In the genomic region with DNA sequence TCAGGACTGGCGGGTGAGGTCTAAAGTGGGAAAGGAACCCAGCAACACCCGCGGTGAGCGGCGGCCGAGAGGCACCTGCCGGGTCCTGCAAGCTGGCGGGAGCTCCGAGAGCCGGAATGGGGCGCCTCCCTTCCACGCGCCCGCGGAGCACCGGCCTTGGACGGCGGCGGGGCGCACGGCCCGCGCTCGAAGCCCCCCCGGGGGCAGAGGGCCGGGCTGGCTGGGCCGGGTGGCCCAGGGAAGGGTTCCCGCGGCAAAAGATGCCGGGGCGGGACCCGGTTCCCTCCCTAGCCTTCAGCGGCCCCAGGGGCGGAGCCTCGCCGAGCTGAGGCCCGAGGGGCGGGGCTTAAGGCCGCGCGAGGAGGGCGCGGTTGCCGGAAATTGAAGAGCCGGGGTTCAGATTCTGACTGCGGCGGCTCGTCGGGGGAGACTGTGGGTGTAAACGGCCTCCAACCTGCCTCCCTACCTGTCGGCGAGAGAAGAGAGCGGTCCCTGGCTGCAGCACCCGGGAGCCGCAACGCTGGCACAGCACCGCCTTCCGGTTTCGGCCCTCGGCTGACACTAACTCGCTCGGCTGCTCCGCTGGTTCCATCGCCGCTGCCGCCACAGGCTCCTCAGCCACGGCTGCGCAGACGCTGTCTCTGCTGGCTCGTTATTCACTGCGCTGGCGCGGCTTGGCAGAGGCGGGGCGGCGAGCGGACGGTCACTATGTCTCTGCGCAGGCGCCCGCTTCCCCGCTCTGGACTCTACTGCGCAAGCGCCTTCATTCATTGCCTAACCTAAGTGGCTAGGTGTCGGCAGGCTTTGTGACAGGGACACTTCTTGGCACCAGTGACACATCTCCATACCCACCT, we compare ENCODE assay signal across 8 cellular contexts. TPM values are rescaled to one million over a fixed set of nuclear protein-coding genes. Genes with fewer than 3 reads are reported as not detected.
DNase-seq lines count a peak whose midpoint lies in the region; ATAC-seq lines count a peak whose summit lies in the region.

A gene (minus strand): TSS at position 643 of the 854 bp plus-strand sequence. CDS start 51 bp downstream, at position 592.

- H3K9ac ChIP-seq in mucosa of rectum (ENCODE audit: low read depth in 1 of 2, low read length in 2 of 2): peak within 1 kb of the TSS; percentile 91 to 94

- DNase-seq in DMS114 treated with DMSO at 0.1 percent for 48 hours (lab: John Stamatoyannopoulos, UW; ENCODE audit: unreplicated experiment) (peak; percentile 93), OCI-M2 (lab: John Stamatoyannopoulos, UW; ENCODE audit: unreplicated experiment) (peak; percentile 83), activated T-cell treated with anti-CD3 and anti-CD28 coated beads for 4 hours (peak; percentile 92), epithelial cell of prostate (ENCODE audit: low read depth, low spot score) (peak; percentile 78)
- peak; percentile 96 for DNase-seq in stimulated activated CD8-positive, alpha-beta memory T cell treated with anti-CD3 and anti-CD28 coated beads, Interleukin-4, amount 100 ng/mL, for 48 hours

- peaks cover 8 to 11% of the 10 kb centered on the region in 2 donors for H3K4me1 ChIP-seq in mucosa of rectum (ENCODE audit: control insufficient read depth in 2 of 2, insufficient read depth in 2 of 2, low read length in 2 of 2)

- H3K4me3 ChIP-seq in mucosa of rectum (ENCODE audit: low read length in 2 of 2): peak within 1 kb of the TSS; percentile 93 to 96

- peak within 1 kb of the TSS; percentile 92 to 98 (median 95) for H3K27ac Mint-ChIP-seq in IgD-negative memory B cell

- H3K9me3 ChIP-seq in mucosa of rectum (ENCODE audit: control insufficient read depth in 2 of 2, low read length in 2 of 2): no peaks in the 10 kb centered on the region

- no peaks in the 10 kb centered on the region for H3K27me3 Mint-ChIP-seq in IgD-negative memory B cell

- peaks cover 1% of the 10 kb centered on the region for H3K36me3 Mint-ChIP-seq in IgD-negative memory B cell

- ATAC-seq in GM21529 (IDR thresholded peaks at IDR 0.05; ENCODE audit: unreplicated experiment): peak; percentile 90

- peak within 1 kb of the TSS; percentile 87 for H3K27ac ChIP-seq in epithelial cell of prostate
- H3K27ac ChIP-seq in mucosa of rectum (ENCODE audit: low read depth in 2 of 2, low read length in 2 of 2): peak within 1 kb of the TSS; percentile 98 to 99

- H3K4me3 Mint-ChIP-seq in IgD-negative memory B cell: peak within 1 kb of the TSS; percentile 89 to 98 (median 93)

- peaks cover 12 to 16% (median 12%) of the 10 kb centered on the region in 3 donors for H3K4me1 Mint-ChIP-seq in IgD-negative memory B cell

- H3K27me3 ChIP-seq in mucosa of rectum (ENCODE audit: control insufficient read depth in 2 of 2, insufficient read depth in 2 of 2, low read length in 2 of 2): no peaks in the 10 kb centered on the region

- H3K36me3 ChIP-seq in mucosa of rectum (ENCODE audit: control insufficient read depth in 2 of 2, insufficient read depth in 2 of 2, low read length in 2 of 2): peaks cover 23 to 31% of the 10 kb centered on the region in 2 donors

- no peaks in the 10 kb centered on the region for H3K9me3 Mint-ChIP-seq in IgD-negative memory B cell

RNA-seq across cellular contexts. Expression of the gene that starts here (rescaled TPM):
- polyA plus RNA-seq in IgD-negative memory B cell: 19.8 TPM

Comparison
In these comparisons a context has a peak if more than half of its experiments do, and no peak if none do; other contexts are left out.
1. Peak in every context shown above with its lines: DNase-seq, ATAC-seq, H3K4me3 ChIP-seq and H3K27ac ChIP-seq.